Comparison of ENCODE assay signal across 1 cellular context in the genomic region with DNA sequence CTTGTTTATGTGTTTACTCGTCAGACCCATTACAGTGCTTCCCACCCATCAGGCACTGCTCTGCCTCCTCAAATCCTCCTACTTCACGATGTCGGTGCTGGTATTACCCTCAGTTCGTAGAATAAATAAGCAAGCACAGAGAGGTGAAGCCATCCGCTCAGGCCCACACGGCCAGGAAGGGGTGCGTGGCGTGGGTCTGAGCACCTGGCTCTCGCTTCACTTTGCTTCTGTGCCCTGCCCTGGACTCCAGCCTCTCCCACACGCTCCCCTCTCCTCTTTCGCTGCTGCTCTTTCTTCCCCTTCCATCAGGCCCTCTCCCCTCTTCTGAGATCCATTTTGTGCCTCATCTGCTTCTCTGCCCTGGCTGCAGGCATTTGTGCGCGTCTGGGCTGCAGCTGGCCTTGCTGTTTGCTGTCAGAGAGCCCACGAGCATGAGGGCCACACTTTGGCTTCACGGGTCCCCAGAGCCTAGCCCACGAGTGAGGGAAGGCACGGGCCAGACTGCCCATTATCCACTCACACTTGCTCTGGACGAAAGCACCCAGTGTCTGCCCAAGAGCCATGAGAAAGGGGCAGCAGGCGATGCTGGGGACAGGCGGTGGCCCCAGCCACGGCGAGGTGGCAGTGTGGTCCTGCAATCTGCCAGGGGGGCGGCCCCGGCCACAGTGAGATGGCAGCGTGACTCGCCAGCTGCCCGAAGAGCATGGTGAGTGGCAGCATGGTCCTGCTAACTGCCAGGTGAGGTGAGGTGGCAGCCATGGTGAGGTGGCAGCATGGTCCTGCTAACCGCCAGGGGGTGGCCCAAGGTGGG.
TF ChIP-seq lines count a peak whose summit lies in the region.

No MANE protein-coding gene starts in this region.

TF ChIP-seq in WTC11, 78 proteins besides CTCF, POLR2A, EP300 and RAD21 (continued from another document):
- TF ChIP-seq, protein P1, sequence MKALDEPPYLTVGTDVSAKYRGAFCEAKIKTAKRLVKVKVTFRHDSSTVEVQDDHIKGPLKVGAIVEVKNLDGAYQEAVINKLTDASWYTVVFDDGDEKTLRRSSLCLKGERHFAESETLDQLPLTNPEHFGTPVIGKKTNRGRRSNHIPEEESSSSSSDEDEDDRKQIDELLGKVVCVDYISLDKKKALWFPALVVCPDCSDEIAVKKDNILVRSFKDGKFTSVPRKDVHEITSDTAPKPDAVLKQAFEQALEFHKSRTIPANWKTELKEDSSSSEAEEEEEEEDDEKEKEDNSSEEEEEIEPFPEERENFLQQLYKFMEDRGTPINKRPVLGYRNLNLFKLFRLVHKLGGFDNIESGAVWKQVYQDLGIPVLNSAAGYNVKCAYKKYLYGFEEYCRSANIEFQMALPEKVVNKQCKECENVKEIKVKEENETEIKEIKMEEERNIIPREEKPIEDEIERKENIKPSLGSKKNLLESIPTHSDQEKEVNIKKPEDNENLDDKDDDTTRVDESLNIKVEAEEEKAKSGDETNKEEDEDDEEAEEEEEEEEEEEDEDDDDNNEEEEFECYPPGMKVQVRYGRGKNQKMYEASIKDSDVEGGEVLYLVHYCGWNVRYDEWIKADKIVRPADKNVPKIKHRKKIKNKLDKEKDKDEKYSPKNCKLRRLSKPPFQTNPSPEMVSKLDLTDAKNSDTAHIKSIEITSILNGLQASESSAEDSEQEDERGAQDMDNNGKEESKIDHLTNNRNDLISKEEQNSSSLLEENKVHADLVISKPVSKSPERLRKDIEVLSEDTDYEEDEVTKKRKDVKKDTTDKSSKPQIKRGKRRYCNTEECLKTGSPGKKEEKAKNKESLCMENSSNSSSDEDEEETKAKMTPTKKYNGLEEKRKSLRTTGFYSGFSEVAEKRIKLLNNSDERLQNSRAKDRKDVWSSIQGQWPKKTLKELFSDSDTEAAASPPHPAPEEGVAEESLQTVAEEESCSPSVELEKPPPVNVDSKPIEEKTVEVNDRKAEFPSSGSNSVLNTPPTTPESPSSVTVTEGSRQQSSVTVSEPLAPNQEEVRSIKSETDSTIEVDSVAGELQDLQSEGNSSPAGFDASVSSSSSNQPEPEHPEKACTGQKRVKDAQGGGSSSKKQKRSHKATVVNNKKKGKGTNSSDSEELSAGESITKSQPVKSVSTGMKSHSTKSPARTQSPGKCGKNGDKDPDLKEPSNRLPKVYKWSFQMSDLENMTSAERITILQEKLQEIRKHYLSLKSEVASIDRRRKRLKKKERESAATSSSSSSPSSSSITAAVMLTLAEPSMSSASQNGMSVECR (CRISPR knock-in tag; IDR thresholded peaks at IDR 0.05; ENCODE audit: borderline replicate concordance), result no peak
- TF ChIP-seq TP53 (CRISPR knock-in tag; IDR thresholded peaks at IDR 0.05) (no peak), ATF1 (CRISPR knock-in tag; IDR thresholded peaks at IDR 0.05) (no peak), IRF2 (CRISPR knock-in tag; IDR thresholded peaks at IDR 0.05; ENCODE audit: borderline replicate concordance, low read depth) (no peak)
- TF ChIP-seq, protein P2, sequence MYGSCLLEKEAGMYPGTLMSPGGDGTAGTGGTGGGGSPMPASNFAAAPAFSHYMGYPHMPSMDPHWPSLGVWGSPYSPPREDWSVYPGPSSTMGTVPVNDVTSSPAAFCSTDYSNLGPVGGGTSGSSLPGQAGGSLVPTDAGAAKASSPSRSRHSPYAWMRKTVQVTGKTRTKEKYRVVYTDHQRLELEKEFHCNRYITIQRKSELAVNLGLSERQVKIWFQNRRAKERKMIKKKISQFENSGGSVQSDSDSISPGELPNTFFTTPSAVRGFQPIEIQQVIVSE (CRISPR knock-in tag; IDR thresholded peaks at IDR 0.05; ENCODE audit: borderline replicate concordance), result no peak
- TF ChIP-seq, protein P3, sequence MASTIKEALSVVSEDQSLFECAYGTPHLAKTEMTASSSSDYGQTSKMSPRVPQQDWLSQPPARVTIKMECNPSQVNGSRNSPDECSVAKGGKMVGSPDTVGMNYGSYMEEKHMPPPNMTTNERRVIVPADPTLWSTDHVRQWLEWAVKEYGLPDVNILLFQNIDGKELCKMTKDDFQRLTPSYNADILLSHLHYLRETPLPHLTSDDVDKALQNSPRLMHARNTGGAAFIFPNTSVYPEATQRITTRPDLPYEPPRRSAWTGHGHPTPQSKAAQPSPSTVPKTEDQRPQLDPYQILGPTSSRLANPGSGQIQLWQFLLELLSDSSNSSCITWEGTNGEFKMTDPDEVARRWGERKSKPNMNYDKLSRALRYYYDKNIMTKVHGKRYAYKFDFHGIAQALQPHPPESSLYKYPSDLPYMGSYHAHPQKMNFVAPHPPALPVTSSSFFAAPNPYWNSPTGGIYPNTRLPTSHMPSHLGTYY (CRISPR knock-in tag; IDR thresholded peaks at IDR 0.05), result no peak
- TF ChIP-seq, protein P4, sequence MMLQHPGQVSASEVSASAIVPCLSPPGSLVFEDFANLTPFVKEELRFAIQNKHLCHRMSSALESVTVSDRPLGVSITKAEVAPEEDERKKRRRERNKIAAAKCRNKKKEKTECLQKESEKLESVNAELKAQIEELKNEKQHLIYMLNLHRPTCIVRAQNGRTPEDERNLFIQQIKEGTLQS (CRISPR knock-in tag; conservative IDR thresholded peaks at IDR 0.05), result no peak
